ENCODE assay signal across 9 cellular contexts in the genomic region with DNA sequence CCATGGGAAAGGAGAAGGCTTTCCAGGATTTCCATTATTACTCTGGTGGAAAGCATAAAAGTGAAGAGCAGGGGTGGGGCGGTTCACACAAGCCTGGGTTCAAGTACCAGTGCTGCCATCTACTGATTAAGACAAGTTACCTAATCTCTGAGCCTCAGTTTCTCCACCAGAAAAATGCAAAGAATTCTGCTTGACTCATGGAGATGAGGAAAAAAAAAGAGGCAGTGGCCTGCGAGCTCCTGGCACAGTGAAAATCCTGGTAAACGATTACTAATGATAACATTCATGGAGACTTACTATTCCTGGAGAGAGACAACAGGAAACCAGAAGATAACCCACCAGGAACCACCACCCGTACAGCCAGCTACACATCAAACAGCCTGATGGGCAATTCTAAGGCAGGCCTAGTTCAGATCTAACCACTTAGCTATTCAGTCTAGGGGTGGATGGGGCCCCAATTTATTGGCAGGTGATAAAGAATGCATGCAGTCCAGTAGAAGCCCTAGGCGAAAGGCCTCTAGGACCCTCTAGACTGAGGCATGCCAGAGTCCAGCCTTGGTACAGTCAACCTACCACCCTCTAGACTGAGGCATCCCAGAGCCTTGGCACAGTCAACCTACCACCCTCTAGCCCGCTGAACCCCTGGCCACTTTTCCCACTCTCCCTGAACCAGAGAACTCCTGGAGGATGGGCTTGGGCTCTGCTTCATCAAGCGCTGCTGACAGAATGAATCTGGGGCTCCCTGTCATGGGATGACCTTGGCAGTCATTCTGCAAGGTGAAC. TPM values are rescaled to one million over a fixed set of nuclear protein-coding genes. Genes with fewer than 3 reads are reported as not detected.
DNase-seq lines count a peak whose midpoint lies in the region; ATAC-seq, FAIRE-seq and TF ChIP-seq lines count a peak whose summit lies in the region.
"Had no signal": no experiment of that assay in that cellular context is flagged by ENCODE, and none has a peak within 500 bp of the region (broad histone marks: within the 10 kb centered on the region; RNA-seq: fewer than 3 reads in every experiment).

No MANE protein-coding gene starts in this region.

- H3K9me3 ChIP-seq in HUES6 (ENCODE audit: control insufficient read depth, insufficient read depth, low read depth, low read length) (no peaks in the 10 kb centered on the region), HepG2 (ENCODE audit: low read length) (no peaks in the 10 kb centered on the region)

- intact Hi-C loops in HepG2 (cut with micrococcal nuclease; ENCODE audit: unreplicated experiment), result no loop called here

- H3K27me3 ChIP-seq in HUES6 (ENCODE audit: control insufficient read depth, insufficient read depth, low read length) (peaks cover 14% of the 10 kb centered on the region), HepG2 (ENCODE audit: control insufficient read depth in 1 of 2, insufficient read depth in 2 of 2, low read length in 2 of 2) (peaks cover 0 to 18% of the 10 kb centered on the region in 2 experiments; a peak in 3 of 5 replicates)

- TF ChIP-seq EP300 in HepG2 (IDR thresholded peaks at IDR 0.05; ENCODE audit: low read depth in 2 of 2, low read length in 2 of 2) (no peak), HepG2 (CRISPR knock-in tag; IDR thresholded peaks at IDR 0.05; ENCODE audit: borderline replicate concordance) (no peak)

- H3K9ac ChIP-seq in HUES6 (ENCODE audit: low read length) (peak overlapping the region; percentile 98), HepG2 (ENCODE audit: insufficient read depth, low read depth, low read length) (no peak overlapping the region)

- BruUV-seq in HepG2 (replicated peaks; lab: Mats Ljungman, UMichigan), result no TSS peak

- FAIRE-seq in HepG2 (lab: Jason Lieb, UNC), result no peak

- WGBS in HepG2 (ENCODE audit: low lambda C conversion rate), result 86% methylated on average over 6 of the region's 7 CpGs

- ATAC-seq in HepG2 (no peak), HG02610 (IDR thresholded peaks at IDR 0.05; ENCODE audit: unreplicated experiment) (no peak), HG03469 (IDR thresholded peaks at IDR 0.05; ENCODE audit: unreplicated experiment) (no peak)

- peaks cover 24% of the 10 kb centered on the region for H4K20me1 ChIP-seq in HepG2 (ENCODE audit: insufficient read depth, low read length)

- no peak for TF ChIP-seq RAD21 in HepG2 (CRISPR knock-in tag; IDR thresholded peaks at IDR 0.05)

- peak overlapping the region; percentile 98 for H3K4me2 ChIP-seq in HepG2 (ENCODE audit: low read depth, low read length)

- H3K27ac ChIP-seq in HUES6 (ENCODE audit: low read depth, low read length), result no peak overlapping the region
- H3K27ac ChIP-seq in caudate nucleus (ENCODE audit: low read depth, low read length), result peak overlapping the region; percentile 98
- H3K27ac ChIP-seq in HepG2 (ENCODE audit: extremely low read length, insufficient read depth, low read length), result no peak overlapping the region
- peak overlapping the region; percentile 99 for H3K27ac ChIP-seq in temporal lobe (ENCODE audit: low read depth, low read length)

- H3K36me3 ChIP-seq in HUES6 (ENCODE audit: control insufficient read depth, insufficient read depth, low read length) (peaks cover 59% of the 10 kb centered on the region), HepG2 (replicated peaks in 1 of 2; ENCODE audit: control insufficient read depth in 1 of 2, insufficient read depth in 2 of 2, low read length in 2 of 2) (peaks cover 32 to 52% of the 10 kb centered on the region in 2 experiments)

- no peak overlapping the region for H2AFZ ChIP-seq in HepG2 (ENCODE audit: low read length)

- in situ Hi-C loops in HepG2 (cut with HindIII; ENCODE audit: extremely low pct_ligation_motif_present, low pct_unique_long_range_greater_than_20kb), result loop anchor here (5.0 kb wide), 2 partner anchors 59 to 106 kb away; no protein-coding TSS in a partner anchor

- H3K4me1 ChIP-seq in HUES6 (ENCODE audit: control insufficient read depth, insufficient read depth, low read length) (peaks cover 73% of the 10 kb centered on the region), HepG2 (ENCODE audit: insufficient read depth, low read length) (peaks cover 80% of the 10 kb centered on the region)

- POLR2A ChIA-PET in HepG2 (lab: Yijun Ruan, JAX), result interaction anchor here (9.2 kb wide), 1 partner anchor 13 kb away, joined by 140 read pairs; no protein-coding TSS in a partner anchor

- CTCF ChIA-PET in HepG2 (lab: Yijun Ruan, JAX; ENCODE audit: low intra/inter-chr PET ratio, low total read pairs), result no interaction called here

- H3K79me2 ChIP-seq in HepG2 (ENCODE audit: insufficient read depth, low read length), result peaks cover 27% of the 10 kb centered on the region

- TF ChIP-seq POLR2A in HepG2 (IDR thresholded peaks at IDR 0.05; ENCODE audit: insufficient read depth in 1 of 2, low read depth in 2 of 2, low read length in 2 of 2), result peak in 1 of 2 experiments; percentile 10; a peak in 1 of 4 replicates

- DNase-seq in caudate nucleus (lab: John Stamatoyannopoulos, UW), result peak in 1 of 61 donors; percentile 47
- no peak for DNase-seq in HepG2 (ENCODE audit: low spot score)
- no peak for DNase-seq in H4 (ENCODE audit: low spot score)
- DNase-seq in stimulated activated CD4-positive, alpha-beta T cell treated with anti-CD3 and anti-CD28 coated beads, Interleukin-1b, Interleukin-23, amount 100 ng/mL, for 48 hours, result no peak
- DNase-seq: NCI-H526 treated with DMSO at 0.1 percent for 48 hours had no signal

- H3K4me3 ChIP-seq in HUES6 (ENCODE audit: low read depth, low read length) (peak overlapping the region; percentile 89), HepG2 (replicated peaks in 1 of 3; ENCODE audit: insufficient read depth in 1 of 3, low read depth in 2 of 3, low read length in 3 of 3) (peak overlapping the region in 2 of 3 experiments; percentile 89 to 91; a peak in 4 of 6 replicates)

- TF ChIP-seq CTCF in HepG2 (CRISPR knock-in tag; IDR thresholded peaks at IDR 0.05), result no peak

TF ChIP-seq in HepG2, 621 proteins besides CTCF, POLR2A, EP300 and RAD21 (continues in another document):
- TF ChIP-seq SOX6 (IDR thresholded peaks at IDR 0.05) (no peak), SOX6 (CRISPR knock-in tag; IDR thresholded peaks at IDR 0.05) (no peak), HOXA9 (CRISPR knock-in tag; IDR thresholded peaks at IDR 0.05; ENCODE audit: borderline replicate concordance) (no peak), ZFP41 (CRISPR knock-in tag; IDR thresholded peaks at IDR 0.05; ENCODE audit: borderline replicate concordance) (no peak), ATF7 (IDR thresholded peaks at IDR 0.05) (no peak), ATF7 (CRISPR knock-in tag; IDR thresholded peaks at IDR 0.05) (no peak), ZNF816 (CRISPR knock-in tag; IDR thresholded peaks at IDR 0.05; ENCODE audit: borderline replicate concordance) (no peak), FOXK1 (CRISPR knock-in tag; IDR thresholded peaks at IDR 0.05; ENCODE audit: borderline replicate concordance, low read depth) (no peak), PTBP1 (IDR thresholded peaks at IDR 0.05; ENCODE audit: low read depth, low read length, poor library complexity, severe bottlenecking) (no peak), ZNF121 (CRISPR knock-in tag; IDR thresholded peaks at IDR 0.05) (no peak), PHF21A (CRISPR knock-in tag; IDR thresholded peaks at IDR 0.05) (no peak), KMT2A (CRISPR knock-in tag; IDR thresholded peaks at IDR 0.05) (no peak), ZNF549 (CRISPR knock-in tag; IDR thresholded peaks at IDR 0.05) (no peak), HHEX (CRISPR knock-in tag; IDR thresholded peaks at IDR 0.05) (no peak)
- TF ChIP-seq, protein P1, sequence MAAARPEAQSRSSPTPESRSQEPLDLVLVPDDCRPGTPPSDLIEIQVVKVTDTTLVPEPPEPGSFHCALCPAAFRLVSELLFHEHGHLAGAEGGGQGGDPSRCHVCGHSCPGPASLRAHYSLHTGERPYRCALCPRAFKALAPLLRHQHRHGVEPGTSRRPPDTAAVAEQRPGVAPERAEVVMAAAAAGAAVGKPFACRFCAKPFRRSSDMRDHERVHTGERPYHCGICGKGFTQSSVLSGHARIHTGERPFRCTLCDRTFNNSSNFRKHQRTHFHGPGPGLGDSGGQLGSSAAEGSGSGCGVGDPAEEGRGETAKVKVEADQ (CRISPR knock-in tag; IDR thresholded peaks at IDR 0.05; ENCODE audit: borderline replicate concordance), result no peak

RNA-seq across cellular contexts. Expression of gene AMOTL2, which starts 2.5 kb away (rescaled TPM):
- total RNA-seq in HepG2 (2016; rRNA removed; fragmentation: Illumina TruSeq; extraction: Trizol) (11.5 and 17.3 TPM in 2 replicates), temporal lobe (46.5 TPM)
- total RNA-seq in HepG2 (2016; cell fraction: cytosol; rRNA removed; fragmentation: Illumina TruSeq; extraction: Trizol; ENCODE audit: low read depth), result 1.3 and 1.8 TPM in 2 replicates
- total RNA-seq in HepG2 (2016; cell fraction: insoluble cytoplasmic fraction; rRNA removed; fragmentation: Illumina TruSeq; extraction: Trizol), result 10.0 and 18.3 TPM in 2 replicates
- total RNA-seq in HepG2 (2016; cell fraction: membrane; rRNA removed; fragmentation: Illumina TruSeq; extraction: Trizol), result 5.3 and 5.6 TPM in 2 replicates
- total RNA-seq in HepG2 (2016; cell fraction: nucleus; rRNA removed; fragmentation: Illumina TruSeq; extraction: Trizol), result 25.6 and 30.4 TPM in 2 replicates
- 14.0 and 18.5 TPM in 2 replicates for polyA plus RNA-seq in HepG2 (2011; rRNA removed)
- polyA plus RNA-seq in HepG2 (2011; cell fraction: cytosol; rRNA removed), result 7.7 and 10.7 TPM in 2 replicates
- 39.3 and 76.1 TPM in 2 replicates for polyA plus RNA-seq in HepG2 (2011; cell fraction: nucleus; rRNA removed)
- polyA plus RNA-seq in HepG2 (2012), result 5.4 and 7.4 TPM in 2 replicates
- 0.38 and 0.55 TPM in 2 replicates for polyA plus RNA-seq in HepG2 (2016; cell fraction: cytosol; fragmentation: Illumina TruSeq; extraction: Trizol; ENCODE audit: low read depth)
- polyA plus RNA-seq in HepG2 (2016; cell fraction: insoluble cytoplasmic fraction; fragmentation: Illumina TruSeq; extraction: Trizol; ENCODE audit: low read depth), result 8.6 and 12.7 TPM in 2 replicates
- polyA plus RNA-seq in HepG2 (2016; cell fraction: membrane; fragmentation: Illumina TruSeq; extraction: Trizol; ENCODE audit: low read depth), result 1.5 and 1.7 TPM in 2 replicates
- polyA plus RNA-seq in HepG2 (2016; cell fraction: nucleus; fragmentation: Illumina TruSeq; extraction: Trizol; ENCODE audit: insufficient read depth, low read depth), result 19.3 and 21.2 TPM in 2 replicates
- polyA minus RNA-seq in HepG2 (2011; rRNA and poly(A)+ RNA removed; ENCODE audit: low replicate concordance), result 47.5 and 50.2 TPM in 2 replicates
- 12.3 and 13.8 TPM in 2 replicates for polyA minus RNA-seq in HepG2 (2011; cell fraction: cytosol; rRNA and poly(A)+ RNA removed)
- polyA minus RNA-seq in HepG2 (2011; cell fraction: nucleus; rRNA and poly(A)+ RNA removed), result 44.1 and 53.9 TPM in 2 replicates
- total RNA-seq in H4 (2014; rRNA removed; shearing (Covaris generic)), result 21.5 and 23.0 TPM in 2 replicates

Comparison
In these comparisons a context has a peak if more than half of its experiments do, and no peak if none do; other contexts are left out.
1. H3K27ac ChIP-seq: peak in caudate nucleus (single experiment) and temporal lobe (single experiment); none in HUES6 (single experiment) and HepG2 (single experiment).